Comparison of ENCODE assay signal across 8 cellular contexts in the genomic region with DNA sequence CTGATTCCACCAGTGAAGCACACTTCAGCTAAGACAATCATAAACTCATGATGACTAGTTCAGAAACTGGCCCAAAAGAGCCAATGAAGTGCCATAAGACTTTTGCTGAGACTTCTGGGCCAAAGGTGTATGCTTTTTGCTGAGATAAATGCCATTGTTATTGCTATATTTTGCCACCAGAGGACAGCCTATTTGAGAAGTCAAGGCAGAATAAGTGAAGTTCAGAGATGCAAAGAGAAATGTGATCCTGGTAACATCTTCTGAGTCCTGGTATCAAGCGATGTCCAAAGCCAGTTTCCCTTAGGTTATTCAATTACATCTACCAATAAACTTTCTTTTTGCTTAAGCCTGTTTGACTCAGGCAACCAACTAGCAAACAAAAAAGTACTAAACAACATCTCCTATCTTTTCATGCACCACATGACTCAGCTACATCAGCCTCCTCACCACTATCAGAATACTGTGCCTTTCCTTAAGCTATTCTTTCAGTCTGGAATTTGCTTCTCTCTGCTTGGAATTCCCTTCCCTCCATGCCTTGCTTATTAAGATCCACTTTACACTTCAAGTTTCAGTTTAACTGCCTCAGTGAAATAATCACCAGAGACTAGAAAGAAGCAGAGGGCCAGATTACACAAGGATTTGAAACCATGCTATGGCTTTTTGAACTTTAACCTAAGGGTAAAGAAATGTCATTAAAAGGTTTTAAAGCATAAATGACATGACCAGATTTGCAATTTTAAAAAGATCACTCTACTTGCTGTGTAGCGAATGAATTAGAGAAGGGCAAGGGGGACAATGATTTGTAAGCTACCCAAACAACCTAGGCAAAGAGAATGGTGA. TPM values are rescaled to one million over a fixed set of nuclear protein-coding genes. Genes with fewer than 3 reads are reported as not detected.
A peak's percentile ranks its signal among the peaks of the same experiment; 100 is the strongest.
DNase-seq lines count a peak whose midpoint lies in the region; ATAC-seq and TF ChIP-seq lines count a peak whose summit lies in the region.

No MANE protein-coding gene starts in this region.

- ATAC-seq in HCT116 (peak; percentile 77), memory B cell (ENCODE audit: low read depth) (peak; percentile 24), HG03175 (IDR thresholded peaks at IDR 0.05; ENCODE audit: unreplicated experiment) (no peak)

- no peaks in the 10 kb centered on the region for H3K36me3 ChIP-seq in CD4-positive, alpha-beta memory T cell (ENCODE audit: insufficient read depth, low read length)
- peaks cover 0 to 4% of the 10 kb centered on the region in 2 experiments; a peak in 2 of 4 replicates for H3K36me3 ChIP-seq in HCT116 (ENCODE audit: control insufficient read depth in 1 of 2, insufficient read depth in 2 of 2, low read length in 2 of 2)
- no peaks in the 10 kb centered on the region for H3K36me3 ChIP-seq in adipocyte (ENCODE audit: control insufficient read depth, insufficient read depth, low read length, severe bottlenecking)

- H3K27me3 Mint-ChIP-seq in CD4-positive, alpha-beta memory T cell = no peaks in the 10 kb centered on the region
- H3K27me3 Mint-ChIP-seq in memory B cell = peaks cover 7% of the 10 kb centered on the region

- H2AFZ ChIP-seq in HCT116 (ENCODE audit: low read depth, low read length, poor library complexity, severe bottlenecking) = no peak overlapping the region

- RAD21 ChIA-PET in HCT116 (lab: Charles Lee; ENCODE audit: low non-redundant PET in 1 of 2, low total read pairs in 2 of 2, uncharacterized antibody in 2 of 2, unreplicated experiment in 2 of 2) = no interaction called here

- peaks cover 5% of the 10 kb centered on the region; the same call in 1 of the 2 replicates for H3K79me2 ChIP-seq in HCT116 (ENCODE audit: insufficient read depth, low read length)

- peak overlapping the region; percentile 27; the same call in 1 of the 2 replicates for H3K4me2 ChIP-seq in HCT116 (ENCODE audit: low read length)

- intact Hi-C loops in CD4-positive, alpha-beta memory T cell (cut with micrococcal nuclease) = no loop called here
- intact Hi-C loops in HCT116 (cut with micrococcal nuclease) = no loop called here

- no peaks in the 10 kb centered on the region for H4K20me1 ChIP-seq in HCT116 (ENCODE audit: insufficient read depth)

- CTCF ChIA-PET in CD4-positive, alpha-beta memory T cell (lab: Charles Lee; ENCODE audit: partially characterized antibody) = interaction anchor here (0.7 to 3.3 kb wide), 9 partner anchors 9 to 723 kb away, joined by 3 to 25 read pairs (median 4); no protein-coding TSS in a partner anchor
- CTCF ChIA-PET in HCT116 (lab: Charles Lee) = interaction anchor here (1.1 to 3.1 kb wide), 2 partner anchors 13 to 25 kb away, joined by 4 to 17 read pairs; no protein-coding TSS in a partner anchor

- peaks cover 0 to 3% of the 10 kb centered on the region in 2 donors for H3K36me3 Mint-ChIP-seq in CD4-positive, alpha-beta memory T cell
- H3K36me3 Mint-ChIP-seq in memory B cell = no peaks in the 10 kb centered on the region

- no peak overlapping the region for H3K27ac Mint-ChIP-seq in CD4-positive, alpha-beta memory T cell
- H3K27ac Mint-ChIP-seq in memory B cell = no peak overlapping the region

- peak; percentile 43 for TF ChIP-seq RAD21 in HCT116 (IDR thresholded peaks at IDR 0.05; ENCODE audit: low read depth)

- no TSS peak for BruUV-seq in HCT116 (replicated peaks; lab: Mats Ljungman, UMichigan)

- DNase-seq in CD4-positive, alpha-beta memory T cell = peak in 4 of 5 donors; percentile 27 to 35 (median 29)
- DNase-seq in HCT116 (ENCODE audit: low read depth, low spot score) (no peak), adipocyte (ENCODE audit: low read depth) (peak; percentile 56), memory B cell (ENCODE audit: low spot score in 2 of 2) (no peak), islet precursor cell (no peak), NCI-H1092 treated with DMSO at 0.1 percent for 48 hours (lab: John Stamatoyannopoulos, UW) (no peak)
- DNase-seq in stimulated activated naive CD4-positive, alpha-beta T cell treated with Interleukin-2 at 50 U/mL for 16 hours (lab: John Stamatoyannopoulos, UW) = no peak

- peaks cover 18% of the 10 kb centered on the region for H3K4me1 ChIP-seq in CD4-positive, alpha-beta memory T cell (ENCODE audit: insufficient read depth, low read length)
- H3K4me1 ChIP-seq in HCT116 (ENCODE audit: control insufficient read depth in 1 of 2, insufficient read depth in 2 of 2, low read length in 2 of 2) = peaks cover 0 to 4% of the 10 kb centered on the region in 2 experiments; a peak in 1 of 4 replicates
- H3K4me1 ChIP-seq in adipocyte (ENCODE audit: control insufficient read depth, insufficient read depth, low read length) = peaks cover 18% of the 10 kb centered on the region

- POLR2A ChIA-PET in CD4-positive, alpha-beta memory T cell (lab: Charles Lee; ENCODE audit: partially characterized antibody) = no interaction called here
- POLR2A ChIA-PET in HCT116 (lab: Charles Lee) = no interaction called here

- peaks cover 11 to 17% (median 13%) of the 10 kb centered on the region in 4 donors for H3K4me1 Mint-ChIP-seq in CD4-positive, alpha-beta memory T cell
- no peaks in the 10 kb centered on the region for H3K4me1 Mint-ChIP-seq in memory B cell

- H3K9me3 ChIP-seq in CD4-positive, alpha-beta memory T cell (ENCODE audit: control insufficient read depth in 1 of 2, low read length in 2 of 2) = no peaks in the 10 kb centered on the region
- no peaks in the 10 kb centered on the region for H3K9me3 ChIP-seq in HCT116 (ENCODE audit: control insufficient read depth in 1 of 2, insufficient read depth in 1 of 2, low read depth in 1 of 2, low read length in 2 of 2)
- H3K9me3 ChIP-seq in adipocyte (ENCODE audit: control insufficient read depth, low read length) = peaks cover 4% of the 10 kb centered on the region

- H3K4me3 ChIP-seq in CD4-positive, alpha-beta memory T cell (ENCODE audit: low read length in 2 of 2) = no peak overlapping the region
- H3K4me3 ChIP-seq in HCT116 (replicated peaks in 1 of 2; ENCODE audit: low read depth in 1 of 2, low read length in 2 of 2) (no peak overlapping the region), adipocyte (ENCODE audit: low read length) (no peak overlapping the region)

- H3K9me2 ChIP-seq in HCT116 (ENCODE audit: insufficient read depth) = no peaks in the 10 kb centered on the region

- no peak for TF ChIP-seq POLR2A in HCT116 (IDR thresholded peaks at IDR 0.05; ENCODE audit: borderline replicate concordance, extremely low read depth, insufficient read depth, insufficient read length)

- peak; percentile 51 to 65 (median 57); a peak in 5 of 6 replicates for TF ChIP-seq CTCF in HCT116 (IDR thresholded peaks at IDR 0.05 in 2 of 3, conservative IDR thresholded peaks at IDR 0.05 in 1 of 3; ENCODE audit: borderline replicate concordance in 1 of 3, insufficient read depth in 1 of 3, low read depth in 2 of 3, low read length in 2 of 3)

- no peak overlapping the region for H3K4me3 Mint-ChIP-seq in CD4-positive, alpha-beta memory T cell
- H3K4me3 Mint-ChIP-seq in memory B cell = no peak overlapping the region

- H3K27me3 ChIP-seq in CD4-positive, alpha-beta memory T cell (ENCODE audit: insufficient read depth, low read length) = no peaks in the 10 kb centered on the region
- H3K27me3 ChIP-seq in HCT116 (ENCODE audit: insufficient read depth, low read length) (no peaks in the 10 kb centered on the region), adipocyte (replicated peaks; ENCODE audit: control insufficient read depth, insufficient read depth, low read length) (no peaks in the 10 kb centered on the region)

- no peak overlapping the region for H3K9ac ChIP-seq in HCT116 (ENCODE audit: low read length)
- H3K9ac ChIP-seq in adipocyte (ENCODE audit: low read length) = no peak overlapping the region

- H3K27ac ChIP-seq in CD4-positive, alpha-beta memory T cell (ENCODE audit: low read depth, low read length) = no peak overlapping the region
- no peak overlapping the region for H3K27ac ChIP-seq in HCT116 (ENCODE audit: low read depth, low read length)

- peaks cover 0 to 14% (median 8%) of the 10 kb centered on the region in 8 donors for H3K9me3 Mint-ChIP-seq in CD4-positive, alpha-beta memory T cell
- peaks cover 4% of the 10 kb centered on the region for H3K9me3 Mint-ChIP-seq in memory B cell

TF ChIP-seq in HCT116, 20 proteins besides CTCF, POLR2A, EP300 and RAD21 (continues in another document):
- TF ChIP-seq ZNF274 (IDR thresholded peaks at IDR 0.05; ENCODE audit: low read depth, low read length) = no peak
- no peak for TF ChIP-seq ELF1 (IDR thresholded peaks at IDR 0.05; ENCODE audit: borderline replicate concordance, low read depth)
- no peak for TF ChIP-seq JUND (IDR thresholded peaks at IDR 0.05)
- no peak for TF ChIP-seq REST (IDR thresholded peaks at IDR 0.05; ENCODE audit: low read depth)
- TF ChIP-seq CEBPB (IDR thresholded peaks at IDR 0.05; ENCODE audit: low read depth) = no peak
- TF ChIP-seq ZFX (IDR thresholded peaks at IDR 0.05) = no peak
- TF ChIP-seq EGR1 (IDR thresholded peaks at IDR 0.05; ENCODE audit: low read depth) = no peak
- no peak for TF ChIP-seq EZH2phosphoT487 (IDR thresholded peaks at IDR 0.05; ENCODE audit: borderline replicate concordance)
- no peak for TF ChIP-seq SRF (IDR thresholded peaks at IDR 0.05; ENCODE audit: low read depth)

RNA-seq across cellular contexts. Expression of gene CRY1, which starts 14.0 kb away (rescaled TPM):
- total RNA-seq in CD4-positive, alpha-beta memory T cell = 10 to 100 TPM; 31.1 to 32.2 TPM
- polyA plus RNA-seq in CD4-positive, alpha-beta memory T cell = 10 to 100 TPM; 27.6 to 37.3 TPM
- 16.3 TPM for total RNA-seq in HCT116 (2021; ENCODE audit: unreplicated experiment)
- 5.0 and 6.6 TPM in 2 replicates for polyA plus RNA-seq in HCT116 (2012)

Comparison
In these comparisons a context has a peak if more than half of its experiments do, and no peak if none do; other contexts are left out.
1. DNase-seq: peak in CD4-positive, alpha-beta memory T cell (4 of 5) and adipocyte (single experiment); none in HCT116 (single experiment), memory B cell (0 of 2), islet precursor cell (single experiment), stimulated activated naive CD4-positive, alpha-beta T cell treated with Interleukin-2 at 50 U/mL for 16 hours (single experiment) and NCI-H1092 treated with DMSO at 0.1 percent for 48 hours (single experiment).